9 cellular contexts compared by ENCODE assay signal in genomic region chr10:70296406-70296899, GRCh38. TPM values are rescaled to one million over a fixed set of nuclear protein-coding genes. Genes with fewer than 3 reads are reported as not detected.
DNase-seq lines count a peak whose midpoint lies in the region; ATAC-seq and TF ChIP-seq lines count a peak whose summit lies in the region.
"Had no signal": no experiment of that assay in that cellular context is flagged by ENCODE, and none has a peak within 500 bp of the region (broad histone marks: within the 10 kb centered on the region; RNA-seq: fewer than 3 reads in every experiment).

No MANE protein-coding gene starts in this region.

- intact Hi-C loops in vagina (cut with DNase I) = no loop called here

- in situ Hi-C loops in astrocyte of the spinal cord (cut with HindIII; ENCODE audit: low sequenced_read_pairs) = no loop called here

- H3K27me3 ChIP-seq in vagina = no peaks in the 10 kb centered on the region

- no peaks in the 10 kb centered on the region for H3K9me3 ChIP-seq in vagina

- DNase-seq in NCI-H82 (lab: John Stamatoyannopoulos, UW) (peak; percentile 14), NCI-H82 treated with DMSO at 0.1 percent for 48 hours (lab: John Stamatoyannopoulos, UW; ENCODE audit: unreplicated experiment) (no peak), astrocyte of the spinal cord (ENCODE audit: low read depth, low spot score) (peak; percentile 84), left lobe of liver (ENCODE audit: low spot score) (peak; percentile 50), vagina (ENCODE audit: extremely low spot score in 2 of 2) (peak in 1 of 2 donors; percentile 94), DMS153 treated with DMSO at 0.1 percent for 48 hours (lab: John Stamatoyannopoulos, UW; ENCODE audit: unreplicated experiment) (no peak), NCI-H2171 (lab: John Stamatoyannopoulos, UW) (no peak)

- TF ChIP-seq CTCF in astrocyte of the spinal cord (IDR thresholded peaks at IDR 0.05; ENCODE audit: low read depth, low read length) (no peak), vagina (IDR thresholded peaks at IDR 0.05) (no peak)

- no peak for TF ChIP-seq POLR2A in vagina (IDR thresholded peaks at IDR 0.05)

- no peaks in the 10 kb centered on the region for H3K36me3 ChIP-seq in vagina

- H3K27ac ChIP-seq in vagina = peak overlapping the region; percentile 63

- peaks cover 23% of the 10 kb centered on the region for H3K4me1 ChIP-seq in vagina

- H3K4me3 ChIP-seq in astrocyte of the spinal cord (ENCODE audit: low read depth, low read length) (no peak overlapping the region), vagina (no peak overlapping the region)

- ATAC-seq in left lobe of liver (peak; percentile 74), GM18517 (IDR thresholded peaks at IDR 0.05; ENCODE audit: unreplicated experiment) (no peak)

RNA-seq across cellular contexts. Expression of gene NPFFR1, which starts 12.6 kb away (rescaled TPM):
- total RNA-seq in left lobe of liver = not detected
- not detected for total RNA-seq in vagina
- total RNA-seq: epithelial cell of proximal tubule had no signal

Comparison
In these comparisons a context has a peak if more than half of its experiments do, and no peak if none do; other contexts are left out.
1. DNase-seq: peak in NCI-H82 (single experiment), astrocyte of the spinal cord (single experiment) and left lobe of liver (single experiment); none in NCI-H82 treated with DMSO at 0.1 percent for 48 hours (single experiment), DMS153 treated with DMSO at 0.1 percent for 48 hours (single experiment) and NCI-H2171 (single experiment).